ENCODE assay signal across 1 cellular context in genomic region chr16:74666425-74667214, GRCh38.
TF ChIP-seq lines count a peak whose summit lies in the region.

TSS of gene RFWD3 (minus strand) at chr16:74666877. CDS start at chr16:74661449, 5,428 bp downstream.

TF ChIP-seq in K562, 482 proteins besides CTCF, POLR2A, EP300 and RAD21 (continued from another document and continues in another):
- TF ChIP-seq ATF6 (CRISPR knock-in tag; IDR thresholded peaks at IDR 0.05): no peak
- TF ChIP-seq ZNF212 (CRISPR knock-in tag; IDR thresholded peaks at IDR 0.05): no peak
- no peak for TF ChIP-seq NR4A1 (CRISPR knock-in tag; IDR thresholded peaks at IDR 0.05)
- TF ChIP-seq NR4A1 (tag; IDR thresholded peaks at IDR 0.05): no peak
- TF ChIP-seq CXXC5 (CRISPR knock-in tag; IDR thresholded peaks at IDR 0.05): peak; percentile 84
- TF ChIP-seq BRF2 (IDR thresholded peaks at IDR 0.05; ENCODE audit: borderline replicate concordance, insufficient read depth, insufficient read length): no peak
- no peak for TF ChIP-seq ZEB2 (IDR thresholded peaks at IDR 0.05)
- no peak for TF ChIP-seq PRDM10 (IDR thresholded peaks at IDR 0.05; ENCODE audit: partially characterized antibody)
- TF ChIP-seq GABPB2 (CRISPR knock-in tag; conservative IDR thresholded peaks at IDR 0.05): no peak
- no peak for TF ChIP-seq ZNF146 (CRISPR knock-in tag; IDR thresholded peaks at IDR 0.05; ENCODE audit: unreplicated experiment)
- TF ChIP-seq BDP1 (IDR thresholded peaks at IDR 0.05; ENCODE audit: insufficient read depth, insufficient read length): no peak
- TF ChIP-seq CAMTA2 (CRISPR knock-in tag; conservative IDR thresholded peaks at IDR 0.05): no peak
- no peak for TF ChIP-seq CBFA2T2 (conservative IDR thresholded peaks at IDR 0.05)
- TF ChIP-seq MAFF (IDR thresholded peaks at IDR 0.05; ENCODE audit: low read length): 0 out of 2 replicates have a peak, but pooled peaks have one; percentile 9
- no peak for TF ChIP-seq STAT6 (CRISPR knock-in tag; IDR thresholded peaks at IDR 0.05)
- no peak for TF ChIP-seq SREBF2 (CRISPR knock-in tag; IDR thresholded peaks at IDR 0.05)
- TF ChIP-seq NKRF (IDR thresholded peaks at IDR 0.05; ENCODE audit: borderline replicate concordance): peak; percentile 92
- TF ChIP-seq THRA (IDR thresholded peaks at IDR 0.05): no peak
- no peak; the same call in 1 of the 2 replicates for TF ChIP-seq MYNN (IDR thresholded peaks at IDR 0.05)
- TF ChIP-seq MYNN (CRISPR knock-in tag; IDR thresholded peaks at IDR 0.05): no peak
- no peak for TF ChIP-seq ZNF785 (CRISPR knock-in tag; IDR thresholded peaks at IDR 0.05)
- TF ChIP-seq ILK (tag; IDR thresholded peaks at IDR 0.05; ENCODE audit: borderline replicate concordance, low read depth): no peak
- TF ChIP-seq LARP7 (IDR thresholded peaks at IDR 0.05): no peak
- TF ChIP-seq SMARCC2 (IDR thresholded peaks at IDR 0.05; ENCODE audit: low read depth): no peak
- TF ChIP-seq MAZ (CRISPR knock-in tag; conservative IDR thresholded peaks at IDR 0.05 in 1 of 2, IDR thresholded peaks at IDR 0.05 in 1 of 2): peak; percentile 35 to 42; a peak in 2 of 4 replicates
- peak; percentile 69; the same call in 1 of the 2 replicates for TF ChIP-seq LCOR (CRISPR knock-in tag; IDR thresholded peaks at IDR 0.05)
- TF ChIP-seq E2F1 (CRISPR knock-in tag; IDR thresholded peaks at IDR 0.05): 0 out of 2 replicates have a peak, but pooled peaks have one; percentile 24
- peak; percentile 41 for TF ChIP-seq U2AF1 (optimal IDR thresholded peaks at IDR 0.05; ENCODE audit: low read depth, low read length)
- no peak for TF ChIP-seq ZNF3 (CRISPR knock-in tag; IDR thresholded peaks at IDR 0.05)
- no peak for TF ChIP-seq ZNF407 (IDR thresholded peaks at IDR 0.05; ENCODE audit: low read depth)
- TF ChIP-seq YBX1 (IDR thresholded peaks at IDR 0.05): no peak
- TF ChIP-seq EP400 (IDR thresholded peaks at IDR 0.05): peak; percentile 98
- TF ChIP-seq HINFP (tag; conservative IDR thresholded peaks at IDR 0.05; ENCODE audit: low read depth): no peak
- TF ChIP-seq ZNF764 (CRISPR knock-in tag; IDR thresholded peaks at IDR 0.05; ENCODE audit: low read depth): no peak
- no peak for TF ChIP-seq FOXK1 (CRISPR knock-in tag; IDR thresholded peaks at IDR 0.05; ENCODE audit: borderline replicate concordance)
